10 cellular contexts compared by ENCODE assay signal in the genomic region with DNA sequence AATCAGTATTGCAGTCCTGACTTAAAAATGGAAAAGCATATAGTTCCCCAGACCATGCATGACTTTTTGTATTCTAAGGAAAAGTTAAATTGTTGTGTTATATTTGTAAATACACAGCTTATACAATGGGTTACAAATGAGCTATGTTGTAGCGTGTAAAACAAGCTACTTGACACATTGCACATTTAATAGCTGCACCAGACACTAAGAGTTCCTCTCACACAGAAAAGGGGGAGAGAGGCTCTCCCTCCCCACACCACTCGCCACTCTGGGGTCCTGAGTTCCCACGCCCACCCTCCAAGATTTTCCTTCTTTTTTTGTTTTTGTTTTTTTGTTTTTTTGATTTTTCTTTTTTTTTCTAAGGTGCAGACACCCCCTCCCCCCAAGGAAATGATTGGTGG. TPM values are rescaled to one million over a fixed set of nuclear protein-coding genes. Genes with fewer than 3 reads are reported as not detected.
A peak's percentile ranks its signal among the peaks of the same experiment; 100 is the strongest.
DNase-seq lines count a peak whose midpoint lies in the region; ATAC-seq, FAIRE-seq and TF ChIP-seq lines count a peak whose summit lies in the region.
"Had no signal": no experiment of that assay in that cellular context is flagged by ENCODE, and none has a peak within 500 bp of the region (broad histone marks: within the 10 kb centered on the region; RNA-seq: fewer than 3 reads in every experiment).

No MANE protein-coding gene starts in this region.

- TF ChIP-seq RAD21 in K562 (CRISPR knock-in tag; conservative IDR thresholded peaks at IDR 0.05 in 1 of 2, IDR thresholded peaks at IDR 0.05 in 1 of 2), result no peak

- H3K36me3 ChIP-seq in K562 (ENCODE audit: control insufficient read depth, insufficient read depth, low read length), result peaks cover 65% of the 10 kb centered on the region
- peaks cover 14 to 66% (median 46%) of the 10 kb centered on the region in 4 donors for H3K36me3 ChIP-seq in right lobe of liver
- H3K36me3 ChIP-seq in thoracic aorta, result peaks cover 49% of the 10 kb centered on the region

- in situ Hi-C loops in K562 (cut with MboI), result no loop called here

- 100% methylated on average over 3 of the region's 3 CpGs for WGBS in K562 (ENCODE audit: insufficient coverage, low coverage, missing lambda C conversion rate)
- 85% methylated on average over 3 of the region's 3 CpGs for WGBS in right lobe of liver (ENCODE audit: insufficient coverage, low coverage, low lambda C conversion rate, missing lambda C conversion rate)

- H3K4me1 ChIP-seq in K562 (replicated peaks in 1 of 2; ENCODE audit: control insufficient read depth in 2 of 2, insufficient read depth in 2 of 2, low read length in 2 of 2), result peaks cover 18 to 26% of the 10 kb centered on the region in 2 experiments; a peak in 4 of 5 replicates
- peaks cover 0 to 24% (median 5%) of the 10 kb centered on the region in 4 donors for H3K4me1 ChIP-seq in right lobe of liver
- peaks cover 45 to 70% of the 10 kb centered on the region in 2 donors for H3K4me1 ChIP-seq in thoracic aorta (ENCODE audit: control insufficient read depth in 1 of 2, low read depth in 2 of 2)

- H3K9ac ChIP-seq in K562 (ENCODE audit: insufficient read depth in 1 of 2, low read depth in 2 of 2, low read length in 2 of 2), result no peak overlapping the region

- TF ChIP-seq POLR2A in K562 (conservative IDR thresholded peaks at IDR 0.05) (no peak), right lobe of liver (IDR thresholded peaks at IDR 0.05) (no peak)

- FAIRE-seq in K562 (lab: Jason Lieb, UNC), result no peak
- FAIRE-seq: small intestine had no signal

- BruUV-seq in K562 (replicated peaks; lab: Mats Ljungman, UMichigan), result TSS peak; percentile 7

- no peak for TF ChIP-seq EP300 in K562 (IDR thresholded peaks at IDR 0.05; ENCODE audit: low read length)

- H3K27me3 ChIP-seq in K562 (ENCODE audit: control insufficient read depth in 2 of 2, insufficient read depth in 2 of 2, low read length in 2 of 2) (no peaks in the 10 kb centered on the region), right lobe of liver (no peaks in the 10 kb centered on the region), thoracic aorta (replicated peaks; ENCODE audit: insufficient read depth) (no peaks in the 10 kb centered on the region)

- H3K4me2 ChIP-seq in K562 (ENCODE audit: insufficient read depth, low read length), result no peak overlapping the region

- H3K36me3 Mint-ChIP-seq in activated CD4-positive, alpha-beta T cell treated with anti-CD3 and anti-CD28 coated beads for 36 hours (ENCODE audit: low read depth), result peaks cover 87% of the 10 kb centered on the region

- peaks cover 20% of the 10 kb centered on the region for H3K9me1 ChIP-seq in K562 (ENCODE audit: control insufficient read depth, insufficient read depth, low read length)

- H3K4me1 Mint-ChIP-seq in activated CD4-positive, alpha-beta T cell treated with anti-CD3 and anti-CD28 coated beads for 36 hours, result peaks cover 71% of the 10 kb centered on the region

- H3K9me3 ChIP-seq in K562 (replicated peaks; ENCODE audit: control insufficient read depth, insufficient read depth, low read depth, low read length), result no peaks in the 10 kb centered on the region
- H3K9me3 ChIP-seq in right lobe of liver, result no peaks in the 10 kb centered on the region
- H3K9me3 ChIP-seq in thoracic aorta, result no peaks in the 10 kb centered on the region

- POLR2A ChIA-PET in activated CD4-positive, alpha-beta T cell treated with anti-CD3 and anti-CD28 coated beads for 36 hours (lab: Charles Lee), result interaction anchor here (0.6 to 2.4 kb wide), 7 partner anchors 15 to 166 kb away, joined by 3 to 9 read pairs (median 5); no protein-coding TSS in a partner anchor
- POLR2A ChIA-PET in K562 (lab: Yijun Ruan, JAX), result interaction anchor here (0.6 to 7.1 kb wide), 6 partner anchors 15 to 358 kb away, joined by 3 to 69 read pairs (median 4); no protein-coding TSS in a partner anchor

- no peaks in the 10 kb centered on the region for H3K27me3 Mint-ChIP-seq in activated CD4-positive, alpha-beta T cell treated with anti-CD3 and anti-CD28 coated beads for 36 hours

- CTCF ChIA-PET in activated CD4-positive, alpha-beta T cell treated with anti-CD3 and anti-CD28 coated beads for 36 hours (lab: Charles Lee), result interaction anchor here (0.7 to 1.7 kb wide), 3 partner anchors 17 to 778 kb away, joined by 3 to 8 read pairs (median 6); no protein-coding TSS in a partner anchor
- CTCF ChIA-PET in K562 (lab: Yijun Ruan, JAX; ENCODE audit: low intra/inter-chr PET ratio), result no interaction called here

- peak overlapping the region; percentile 82 for H3K4me3 Mint-ChIP-seq in activated CD4-positive, alpha-beta T cell treated with anti-CD3 and anti-CD28 coated beads for 36 hours

- ATAC-seq in activated CD4-positive, alpha-beta T cell treated with anti-CD3 and anti-CD28 coated beads for 36 hours, result no peak
- ATAC-seq in K562 (no peak), right lobe of liver (no peak), thoracic aorta (ENCODE audit: insufficient number of reproducible peaks, low FRiP score, low read depth) (no peak), left colon (no peak)

- no peak overlapping the region for H2AFZ ChIP-seq in K562 (ENCODE audit: low read depth, low read length)

- H3K79me2 ChIP-seq in K562 (ENCODE audit: control insufficient read depth, insufficient read depth, low read length), result peaks cover 40% of the 10 kb centered on the region

- DNase-seq in activated CD4-positive, alpha-beta T cell treated with anti-CD3 and anti-CD28 coated beads for 36 hours, result no peak
- DNase-seq in activated CD4-positive, alpha-beta T cell treated with anti-CD3 and anti-CD28 coated beads for 4 hours, result no peak
- DNase-seq in K562 (ENCODE audit: extremely low read depth in 1 of 4, low spot score in 3 of 4) (no peak), right lobe of liver (no peak), thoracic aorta (ENCODE audit: low spot score) (no peak), LoVo (ENCODE audit: low spot score) (no peak), NCI-H526 (lab: John Stamatoyannopoulos, UW) (no peak), left colon (no peak)
- DNase-seq: small intestine, T1000 had no signal

- intact Hi-C loops in activated CD4-positive, alpha-beta T cell treated with anti-CD3 and anti-CD28 coated beads for 36 hours (cut with DNase I, micrococcal nuclease), result loop anchor here (5.0 kb wide), 3 partner anchors 111 to 581 kb away; no protein-coding TSS in a partner anchor
- intact Hi-C loops in K562 (cut with micrococcal nuclease), result no loop called here
- intact Hi-C loops in right lobe of liver (cut with DNase I), result no loop called here
- intact Hi-C loops in left colon (cut with DNase I, micrococcal nuclease), result loop anchor here in 1 of 2 donors (10.0 kb wide), 1 partner anchor 534 kb away; no protein-coding TSS in a partner anchor

- peak overlapping the region; percentile 72 for H3K27ac Mint-ChIP-seq in activated CD4-positive, alpha-beta T cell treated with anti-CD3 and anti-CD28 coated beads for 36 hours

- TF ChIP-seq CTCF in K562 (IDR thresholded peaks at IDR 0.05 in 2 of 3, conservative IDR thresholded peaks at IDR 0.05 in 1 of 3; ENCODE audit: insufficient read depth in 2 of 3, low read depth in 1 of 3, low read length in 3 of 3) (no peak), right lobe of liver (IDR thresholded peaks at IDR 0.05) (no peak), thoracic aorta (IDR thresholded peaks at IDR 0.05) (no peak)

- H3K9me3 Mint-ChIP-seq in activated CD4-positive, alpha-beta T cell treated with anti-CD3 and anti-CD28 coated beads for 36 hours (ENCODE audit: low read depth), result no peaks in the 10 kb centered on the region

- H4K20me1 ChIP-seq in K562 (replicated peaks; ENCODE audit: control insufficient read depth, insufficient read depth, low read length), result peaks cover 43% of the 10 kb centered on the region

- H3K4me3 ChIP-seq in K562 (no peak overlapping the region), right lobe of liver (no peak overlapping the region), thoracic aorta (peak overlapping the region; percentile 83)

- H3K27ac ChIP-seq in K562 (ENCODE audit: extremely low read depth, low read depth, low read length) (no peak overlapping the region), right lobe of liver (peak overlapping the region in 2 of 3 donors; percentile 100), thoracic aorta (peak overlapping the region; percentile 96 to 99)

TF ChIP-seq in K562, 482 proteins besides CTCF, POLR2A, EP300 and RAD21 (continues in another document):
- TF ChIP-seq ZBTB7A (IDR thresholded peaks at IDR 0.05; ENCODE audit: borderline replicate concordance, control insufficient read depth, low read depth, low read length) (no peak), PCBP1 (IDR thresholded peaks at IDR 0.05; ENCODE audit: low read depth, low read length, poor library complexity, severe bottlenecking) (no peak)

RNA-seq across cellular contexts. Expression of gene KLF6, which starts 6.3 kb away (rescaled TPM):
- total RNA-seq in activated CD4-positive, alpha-beta T cell treated with anti-CD3 and anti-CD28 coated beads for 36 hours, result 100 to 1,000 TPM; 107 to 114 TPM
- 54.5 and 86.4 TPM in 2 replicates for total RNA-seq in K562 (2011; cell fraction: chromatin; rRNA removed; ENCODE audit: low replicate concordance)
- total RNA-seq in K562 (2011; cell fraction: nucleolus; rRNA removed), result 136 and 139 TPM in 2 replicates
- 92.4 and 113 TPM in 2 replicates for total RNA-seq in K562 (2011; cell fraction: nucleoplasm; rRNA removed)
- total RNA-seq in K562 (2014; rRNA removed) (6.9 and 10.3 TPM in 2 replicates), K562 (2014; rRNA removed; fragmentation: Illumina TruSeq; extraction: Trizol) (7.4 and 8.0 TPM in 2 replicates), K562 (2015; rRNA removed; fragmentation: Illumina TruSeq; extraction: Trizol) (4.5 TPM in 2 replicates), K562 (2021) (23.9 and 25.2 TPM in 2 replicates), right lobe of liver (10 to 100 TPM; 25.2 to 86.4 (median 75.2) TPM), thoracic aorta (100 to 1,000 TPM; 170 to 201 TPM), left colon (100 to 1,000 TPM; 359 to 434 TPM)
- polyA plus RNA-seq in K562 (2011; rRNA removed) (11.7 and 19.1 TPM in 2 replicates), K562 (2014; fragmentation: Illumina TruSeq; extraction: Trizol) (11.1 and 12.6 TPM in 2 replicates), K562 (2014; fragmentation: Nextera tagmentation; extraction: Ambion mirVana) (1 to 10 TPM; 3.2 to 3.7 TPM), K562 (2014; rRNA removed) (8.6 and 10.2 TPM in 2 replicates)
- polyA plus RNA-seq in K562 (2011; cell fraction: cytosol; rRNA removed), result 6.6 and 12.0 TPM in 2 replicates
- 52.6 and 53.4 TPM in 2 replicates for polyA plus RNA-seq in K562 (2011; cell fraction: nucleus; rRNA removed)
- 14.7 and 29.2 TPM in 2 replicates for polyA plus RNA-seq in K562 (2012)
- 33.0 and 43.0 TPM in 2 replicates for polyA minus RNA-seq in K562 (2011; rRNA and poly(A)+ RNA removed)
- polyA minus RNA-seq in K562 (2011; cell fraction: cytosol; rRNA and poly(A)+ RNA removed), result 10.3 and 16.2 TPM in 2 replicates
- 87.2 and 133 TPM in 2 replicates for polyA minus RNA-seq in K562 (2011; cell fraction: nucleus; rRNA and poly(A)+ RNA removed)

Comparison
In these comparisons a context has a peak if more than half of its experiments do, and no peak if none do; other contexts are left out.
1. intact Hi-C loops: an anchor here in activated CD4-positive, alpha-beta T cell treated with anti-CD3 and anti-CD28 coated beads for 36 hours (5.0 kb wide); none called in K562 and right lobe of liver.